In genomic region chr21:32359719-32360260, GRCh38 we compare ENCODE assay signal across 10 cellular contexts. TPM values are rescaled to one million over a fixed set of nuclear protein-coding genes. Genes with fewer than 3 reads are reported as not detected.
DNase-seq lines count a peak whose midpoint lies in the region; ATAC-seq, FAIRE-seq and TF ChIP-seq lines count a peak whose summit lies in the region.
"Had no signal": no experiment of that assay in that cellular context is flagged by ENCODE, and none has a peak within 500 bp of the region (broad histone marks: within the 10 kb centered on the region; RNA-seq: fewer than 3 reads in every experiment).

No MANE protein-coding gene starts in this region.

- H3K27ac Mint-ChIP-seq in astrocyte (ENCODE audit: unreplicated experiment) = no peak overlapping the region

- no peak for FAIRE-seq in astrocyte (lab: Jason Lieb, UNC)
- peak; percentile 40 for FAIRE-seq in HepG2 (lab: Jason Lieb, UNC)

- TF ChIP-seq CTCF in astrocyte (IDR thresholded peaks at IDR 0.05; ENCODE audit: insufficient read depth, low read depth, low read length) = peak; percentile 12
- TF ChIP-seq CTCF in HepG2 (CRISPR knock-in tag; IDR thresholded peaks at IDR 0.05) = peak; percentile 60
- TF ChIP-seq CTCF in left lung (IDR thresholded peaks at IDR 0.05) = no peak

- CTCF ChIA-PET in HepG2 (lab: Yijun Ruan, JAX; ENCODE audit: low intra/inter-chr PET ratio, low total read pairs) = no interaction called here

- no peaks in the 10 kb centered on the region for H3K27me3 Mint-ChIP-seq in astrocyte (ENCODE audit: low read depth, unreplicated experiment)

- peaks cover 72% of the 10 kb centered on the region for H3K36me3 ChIP-seq in astrocyte (ENCODE audit: insufficient read depth, low read length)
- peaks cover 44 to 83% of the 10 kb centered on the region in 2 experiments for H3K36me3 ChIP-seq in HepG2 (replicated peaks in 1 of 2; ENCODE audit: control insufficient read depth in 1 of 2, insufficient read depth in 2 of 2, low read length in 2 of 2)
- peaks cover 0 to 99% of the 10 kb centered on the region in 2 donors for H3K36me3 ChIP-seq in left lung
- peaks cover 0 to 21% of the 10 kb centered on the region in 2 donors for H3K36me3 ChIP-seq in aorta (ENCODE audit: control insufficient read depth in 1 of 2, insufficient read depth in 2 of 2, low read length in 1 of 2)

- H3K4me3 Mint-ChIP-seq in astrocyte (ENCODE audit: unreplicated experiment) = no peak overlapping the region
- H3K4me3 Mint-ChIP-seq: nephron had no signal

- TF ChIP-seq EP300 in HepG2 (IDR thresholded peaks at IDR 0.05; ENCODE audit: low read depth in 2 of 2, low read length in 2 of 2) (no peak), HepG2 (CRISPR knock-in tag; IDR thresholded peaks at IDR 0.05; ENCODE audit: borderline replicate concordance) (no peak)

- peak; percentile 6 for DNase-seq in DMS114 treated with DMSO at 0.1 percent for 48 hours (lab: John Stamatoyannopoulos, UW; ENCODE audit: unreplicated experiment)
- peak; percentile 26 for DNase-seq in HPDE6-E6E7 (ENCODE audit: extremely low spot score)
- DNase-seq in astrocyte (ENCODE audit: low read depth) = no peak
- DNase-seq in HepG2 (ENCODE audit: low spot score) = peak; percentile 52
- DNase-seq in left lung = no peak
- DNase-seq in aorta = no peak
- DNase-seq: heart right ventricle had no signal

- 74% methylated on average over 5 of the region's 7 CpGs for WGBS in HepG2 (ENCODE audit: low lambda C conversion rate)
- 61 to 64% methylated on average over 7 of the region's 7 CpGs for WGBS in aorta, 2 donors

- peaks cover 5% of the 10 kb centered on the region for H3K4me1 Mint-ChIP-seq in astrocyte (ENCODE audit: low read depth, unreplicated experiment)

- H3K27me3 ChIP-seq in astrocyte (ENCODE audit: insufficient read depth, low read length) (no peaks in the 10 kb centered on the region), HepG2 (ENCODE audit: control insufficient read depth in 1 of 2, insufficient read depth in 2 of 2, low read length in 2 of 2) (no peaks in the 10 kb centered on the region), left lung (no peaks in the 10 kb centered on the region), aorta (ENCODE audit: control insufficient read depth in 1 of 2, insufficient read depth in 2 of 2, low read length in 1 of 2) (no peaks in the 10 kb centered on the region)
- H3K27me3 ChIP-seq: heart right ventricle had no signal

- H3K4me1 ChIP-seq in astrocyte (ENCODE audit: insufficient read depth, low read length) = no peaks in the 10 kb centered on the region
- H3K4me1 ChIP-seq in HepG2 (ENCODE audit: insufficient read depth, low read length) = peaks cover 15% of the 10 kb centered on the region
- no peaks in the 10 kb centered on the region for H3K4me1 ChIP-seq in left lung
- H3K4me1 ChIP-seq in aorta (ENCODE audit: control insufficient read depth in 1 of 2, insufficient read depth in 2 of 2, low read length in 2 of 2) = no peaks in the 10 kb centered on the region

- in situ Hi-C loops in HepG2 (cut with HindIII; ENCODE audit: extremely low pct_ligation_motif_present, low pct_unique_long_range_greater_than_20kb) = no loop called here

- intact Hi-C loops in HepG2 (cut with micrococcal nuclease; ENCODE audit: unreplicated experiment) = loop anchor here (5.0 kb wide), 1 partner anchor 52 kb away; no protein-coding TSS in a partner anchor
- intact Hi-C loops in left lung (cut with DNase I) = no loop called here
- intact Hi-C loops in aorta (cut with DNase I) = no loop called here

- TF ChIP-seq POLR2A in HepG2 (IDR thresholded peaks at IDR 0.05; ENCODE audit: insufficient read depth in 1 of 2, low read depth in 2 of 2, low read length in 2 of 2) = no peak

- H3K4me3 ChIP-seq in astrocyte (ENCODE audit: insufficient read depth, low read depth, low read length) (no peak overlapping the region), HepG2 (replicated peaks in 1 of 3; ENCODE audit: insufficient read depth in 1 of 3, low read depth in 2 of 3, low read length in 3 of 3) (no peak overlapping the region), left lung (no peak overlapping the region), aorta (ENCODE audit: low read length in 2 of 2) (no peak overlapping the region)
- H3K4me3 ChIP-seq: heart right ventricle had no signal

- H4K20me1 ChIP-seq in astrocyte (ENCODE audit: insufficient read depth, low read length) = peaks cover 25% of the 10 kb centered on the region
- no peaks in the 10 kb centered on the region for H4K20me1 ChIP-seq in HepG2 (ENCODE audit: insufficient read depth, low read length)

- H3K4me2 ChIP-seq in astrocyte (ENCODE audit: low read length) (no peak overlapping the region), HepG2 (ENCODE audit: low read depth, low read length) (no peak overlapping the region)

- H3K9me3 ChIP-seq in astrocyte (ENCODE audit: insufficient read depth, low read depth, low read length) (no peaks in the 10 kb centered on the region), HepG2 (ENCODE audit: low read length) (no peaks in the 10 kb centered on the region), left lung (no peaks in the 10 kb centered on the region), aorta (ENCODE audit: control insufficient read depth, low read length) (no peaks in the 10 kb centered on the region)
- H3K9me3 ChIP-seq: heart right ventricle had no signal

- H3K27ac ChIP-seq in astrocyte (ENCODE audit: low read depth, low read length) (no peak overlapping the region), HepG2 (ENCODE audit: extremely low read length, insufficient read depth, low read length) (no peak overlapping the region), left lung (no peak overlapping the region), aorta (ENCODE audit: low read depth in 1 of 2, low read length in 2 of 2) (no peak overlapping the region)

- no TSS peak for BruUV-seq in HepG2 (replicated peaks; lab: Mats Ljungman, UMichigan)

- TF ChIP-seq RAD21 in HepG2 (CRISPR knock-in tag; IDR thresholded peaks at IDR 0.05) = no peak

- ATAC-seq in HepG2 = peak; percentile 80
- no peak for ATAC-seq in left lung
- ATAC-seq in GM19452 (IDR thresholded peaks at IDR 0.05; ENCODE audit: unreplicated experiment) = no peak
- ATAC-seq in GM19023 (IDR thresholded peaks at IDR 0.05; ENCODE audit: unreplicated experiment) = no peak
- no peak for ATAC-seq in aorta (ENCODE audit: low FRiP score)

- H3K36me3 Mint-ChIP-seq in astrocyte (ENCODE audit: low read depth, unreplicated experiment) = peaks cover 30% of the 10 kb centered on the region

- POLR2A ChIA-PET in HepG2 (lab: Yijun Ruan, JAX) = no interaction called here

- peaks cover 4% of the 10 kb centered on the region for H3K79me2 ChIP-seq in astrocyte (ENCODE audit: insufficient read depth, low read length)
- no peaks in the 10 kb centered on the region for H3K79me2 ChIP-seq in HepG2 (ENCODE audit: insufficient read depth, low read length)

- H3K9me3 Mint-ChIP-seq in astrocyte (ENCODE audit: unreplicated experiment) = no peaks in the 10 kb centered on the region
- H3K9me3 Mint-ChIP-seq: nephron had no signal

- H2AFZ ChIP-seq in astrocyte (ENCODE audit: low read depth, low read length) = no peak overlapping the region
- no peak overlapping the region for H2AFZ ChIP-seq in HepG2 (ENCODE audit: low read length)

- H3K9ac ChIP-seq in astrocyte (ENCODE audit: low read length) = no peak overlapping the region
- H3K9ac ChIP-seq in HepG2 (ENCODE audit: insufficient read depth, low read depth, low read length) = no peak overlapping the region

RNA-seq across cellular contexts. Expression of gene URB1, which starts 33.0 kb away (rescaled TPM):
- 17.8 and 19.2 TPM in 2 replicates for total RNA-seq in astrocyte
- total RNA-seq in HepG2 (2016; rRNA removed; fragmentation: Illumina TruSeq; extraction: Trizol) = 13.5 and 16.7 TPM in 2 replicates
- 2.1 TPM in 2 replicates for total RNA-seq in HepG2 (2016; cell fraction: cytosol; rRNA removed; fragmentation: Illumina TruSeq; extraction: Trizol; ENCODE audit: low read depth)
- 13.4 and 17.6 TPM in 2 replicates for total RNA-seq in HepG2 (2016; cell fraction: insoluble cytoplasmic fraction; rRNA removed; fragmentation: Illumina TruSeq; extraction: Trizol)
- total RNA-seq in HepG2 (2016; cell fraction: membrane; rRNA removed; fragmentation: Illumina TruSeq; extraction: Trizol) = 3.8 and 5.4 TPM in 2 replicates
- total RNA-seq in HepG2 (2016; cell fraction: nucleus; rRNA removed; fragmentation: Illumina TruSeq; extraction: Trizol) = 31.3 and 34.7 TPM in 2 replicates
- 4.5 and 5.8 TPM in 2 replicates for polyA plus RNA-seq in HepG2 (2011; rRNA removed)
- polyA plus RNA-seq in HepG2 (2011; cell fraction: cytosol; rRNA removed) = 2.6 and 2.7 TPM in 2 replicates
- polyA plus RNA-seq in HepG2 (2011; cell fraction: nucleus; rRNA removed) = 12.4 and 12.6 TPM in 2 replicates
- polyA plus RNA-seq in HepG2 (2012) = 7.4 and 8.5 TPM in 2 replicates
- polyA plus RNA-seq in HepG2 (2016; cell fraction: cytosol; fragmentation: Illumina TruSeq; extraction: Trizol; ENCODE audit: low read depth) = 0.38 and 0.41 TPM in 2 replicates
- 5.2 and 6.4 TPM in 2 replicates for polyA plus RNA-seq in HepG2 (2016; cell fraction: insoluble cytoplasmic fraction; fragmentation: Illumina TruSeq; extraction: Trizol; ENCODE audit: low read depth)
- 0.81 and 1.0 TPM in 2 replicates for polyA plus RNA-seq in HepG2 (2016; cell fraction: membrane; fragmentation: Illumina TruSeq; extraction: Trizol; ENCODE audit: low read depth)
- polyA plus RNA-seq in HepG2 (2016; cell fraction: nucleus; fragmentation: Illumina TruSeq; extraction: Trizol; ENCODE audit: insufficient read depth, low read depth) = 18.2 and 19.9 TPM in 2 replicates
- polyA minus RNA-seq in HepG2 (2011; rRNA and poly(A)+ RNA removed; ENCODE audit: low replicate concordance) = 19.4 and 24.1 TPM in 2 replicates
- polyA minus RNA-seq in HepG2 (2011; cell fraction: cytosol; rRNA and poly(A)+ RNA removed) = 7.3 and 7.6 TPM in 2 replicates
- polyA minus RNA-seq in HepG2 (2011; cell fraction: nucleus; rRNA and poly(A)+ RNA removed) = 29.5 and 29.8 TPM in 2 replicates
- total RNA-seq in left lung = 10 to 100 TPM; 13.7 to 15.7 TPM
- total RNA-seq in aorta = 10 to 100 TPM; 21.2 to 34.2 TPM
- 1 to 10 TPM; 2.0 to 4.7 TPM for polyA plus RNA-seq in aorta

RNA-seq across cellular contexts. Expression of gene EVA1C, which starts 52.7 kb away (rescaled TPM):
- total RNA-seq in astrocyte (not detected in 2 replicates), HepG2 (2016; rRNA removed; fragmentation: Illumina TruSeq; extraction: Trizol) (0.29 TPM in 1 of 2 replicates, not detected in the other), left lung (10 to 100 TPM; 21.8 to 29.8 TPM), aorta (10 to 100 TPM; 48.6 to 72.6 TPM)
- total RNA-seq in HepG2 (2016; cell fraction: cytosol; rRNA removed; fragmentation: Illumina TruSeq; extraction: Trizol; ENCODE audit: low read depth) = not detected in 2 replicates
- not detected in 2 replicates for total RNA-seq in HepG2 (2016; cell fraction: insoluble cytoplasmic fraction; rRNA removed; fragmentation: Illumina TruSeq; extraction: Trizol)
- total RNA-seq in HepG2 (2016; cell fraction: membrane; rRNA removed; fragmentation: Illumina TruSeq; extraction: Trizol) = 0.14 TPM in 1 of 2 replicates, not detected in the other
- total RNA-seq in HepG2 (2016; cell fraction: nucleus; rRNA removed; fragmentation: Illumina TruSeq; extraction: Trizol) = not detected in 2 replicates
- polyA plus RNA-seq in HepG2 (2011; rRNA removed) (0.33 and 0.34 TPM in 2 replicates), aorta (100 to 1,000 TPM in 1 of 2 donors, 10 to 100 TPM in 1; 40.9 to 105 TPM)
- 0.40 and 0.54 TPM in 2 replicates for polyA plus RNA-seq in HepG2 (2011; cell fraction: cytosol; rRNA removed)
- polyA plus RNA-seq in HepG2 (2011; cell fraction: nucleus; rRNA removed) = 0.12 and 0.55 TPM in 2 replicates
- 0.67 and 0.79 TPM in 2 replicates for polyA plus RNA-seq in HepG2 (2012)
- 0.09 TPM in 1 of 2 replicates, not detected in the other for polyA plus RNA-seq in HepG2 (2016; cell fraction: cytosol; fragmentation: Illumina TruSeq; extraction: Trizol; ENCODE audit: low read depth)
- not detected in 2 replicates for polyA plus RNA-seq in HepG2 (2016; cell fraction: insoluble cytoplasmic fraction; fragmentation: Illumina TruSeq; extraction: Trizol; ENCODE audit: low read depth)
- polyA plus RNA-seq in HepG2 (2016; cell fraction: membrane; fragmentation: Illumina TruSeq; extraction: Trizol; ENCODE audit: low read depth) = 0.22 TPM in 1 of 2 replicates, not detected in the other
- polyA plus RNA-seq in HepG2 (2016; cell fraction: nucleus; fragmentation: Illumina TruSeq; extraction: Trizol; ENCODE audit: insufficient read depth, low read depth) = not detected in 2 replicates
- polyA minus RNA-seq in HepG2 (2011; rRNA and poly(A)+ RNA removed; ENCODE audit: low replicate concordance) = 1.4 and 58.2 TPM in 2 replicates
- polyA minus RNA-seq in HepG2 (2011; cell fraction: cytosol; rRNA and poly(A)+ RNA removed) = not detected in 2 replicates
- polyA minus RNA-seq in HepG2 (2011; cell fraction: nucleus; rRNA and poly(A)+ RNA removed) = 0.52 TPM in 1 of 2 replicates, not detected in the other

Comparison
In these comparisons a context has a peak if more than half of its experiments do, and no peak if none do; other contexts are left out.
1. DNase-seq: peak in DMS114 treated with DMSO at 0.1 percent for 48 hours (single experiment), HPDE6-E6E7 (single experiment) and HepG2 (single experiment); none in astrocyte (single experiment), left lung (0 of 2) and aorta (0 of 2).
2. CTCF ChIP-seq: peak in astrocyte (single experiment) and HepG2 (single experiment); none in left lung (0 of 2).
3. RNA of gene EVA1C, which starts 52.7 kb away (total RNA-seq): 48.6 to 72.6 TPM in aorta and 21.8 to 29.8 TPM in left lung; 0.14 to 0.29 TPM in HepG2 and not detected in astrocyte; every median in the first group is over 10 times any median in the second.